35 cellular contexts compared by ENCODE assay signal in genomic region chr10:15545266-15545665, GRCh38.
DNase-seq lines count a peak whose midpoint lies in the region; ATAC-seq, FAIRE-seq and TF ChIP-seq lines count a peak whose summit lies in the region.
"Had no signal": no experiment of that assay in that cellular context is flagged by ENCODE, and none has a peak within 500 bp of the region (broad histone marks: within the 10 kb centered on the region; RNA-seq: fewer than 3 reads in every experiment).

No MANE protein-coding gene starts in this region.

- H3K36me3 ChIP-seq in K562 (ENCODE audit: control insufficient read depth, insufficient read depth, low read length) (no peaks in the 10 kb centered on the region), adrenal gland (replicated peaks in 1 of 2) (no peaks in the 10 kb centered on the region)
- H3K36me3 ChIP-seq: BE2C had no signal

- TF ChIP-seq CTCF in A549 (IDR thresholded peaks at IDR 0.05) = no peak
- no peak for TF ChIP-seq CTCF in VCaP (conservative IDR thresholded peaks at IDR 0.05)
- no peak for TF ChIP-seq CTCF in K562 (IDR thresholded peaks at IDR 0.05 in 2 of 3, conservative IDR thresholded peaks at IDR 0.05 in 1 of 3; ENCODE audit: insufficient read depth in 2 of 3, low read depth in 1 of 3, low read length in 3 of 3)
- TF ChIP-seq CTCF in adrenal gland (IDR thresholded peaks at IDR 0.05) = no peak

- ATAC-seq in A549 (no peak), K562 (no peak)
- ATAC-seq in activated naive CD4-positive, alpha-beta T cell treated with anti-CD3 and anti-CD28 coated beads, Interleukin-2, amount 50 U/mL, for 72 hours = no peak
- ATAC-seq: CD8-positive, alpha-beta T cell had no signal

- POLR2A ChIA-PET in A549 (lab: Yijun Ruan, JAX) = no interaction called here
- POLR2A ChIA-PET in K562 (lab: Yijun Ruan, JAX) = interaction anchor here (0.6 kb wide), 1 partner anchor 210 kb away, joined by 4 read pairs; no protein-coding TSS in a partner anchor

- H3K4me2 ChIP-seq in A549 (no peak overlapping the region), K562 (ENCODE audit: insufficient read depth, low read length) (no peak overlapping the region)
- H3K4me2 ChIP-seq: BLaER1 had no signal

- H3K27ac Mint-ChIP-seq in activated naive CD4-positive, alpha-beta T cell treated with anti-CD3 and anti-CD28 coated beads, Interleukin-2, amount 50 U/mL, for 72 hours = no peak overlapping the region
- H3K27ac Mint-ChIP-seq: B cell; CD14-positive monocyte; CD4-positive, alpha-beta T cell; CD4-positive, CD25-positive, alpha-beta regulatory T cell; CD8-positive, alpha-beta memory T cell; CD8-positive, alpha-beta T cell had no signal

- CTCF ChIA-PET in A549 (lab: Yijun Ruan, JAX) (no interaction called here), K562 (lab: Yijun Ruan, JAX; ENCODE audit: low intra/inter-chr PET ratio) (no interaction called here)

- DNase-seq in A549 (ENCODE audit: low read depth in 1 of 2, low spot score in 1 of 2) (no peak), MV-4-11 (lab: John Stamatoyannopoulos, UW) (peak; percentile 3), K562 (ENCODE audit: extremely low read depth in 1 of 4, low spot score in 3 of 4) (no peak), SKM-1 treated with dmso at 0.1 percent for 144 hours (lab: John Stamatoyannopoulos, UW; ENCODE audit: unreplicated experiment) (no peak), adrenal gland (no peak), NCI-H446 (lab: John Stamatoyannopoulos, UW) (no peak)
- no peak for DNase-seq in activated naive CD4-positive, alpha-beta T cell treated with anti-CD3 and anti-CD28 coated beads, Interleukin-2, amount 50 U/mL, for 72 hours (ENCODE audit: low spot score in 2 of 2)
- DNase-seq: 8988T; ACHN; AML-193; BE2C; C1 segment of cervical spinal cord; Caco-2; Calu3; CD4-positive, alpha-beta memory T cell; CD4-positive, alpha-beta T cell; CD4-positive, CD25-positive, alpha-beta regulatory T cell; CD8-positive, alpha-beta memory T cell; CD8-positive, alpha-beta T cell; COR-L47; DMS 273 treated with DMSO at 0.1 percent for 48 hours; DMS153; DMS53; DMS79; DMS79 treated with DMSO at 0.1 percent for 48 hours; DND-41; EL had no signal

- TF ChIP-seq EP300 in A549 (IDR thresholded peaks at IDR 0.05) (no peak), K562 (IDR thresholded peaks at IDR 0.05; ENCODE audit: low read length) (no peak)

- H3K27ac ChIP-seq in A549 (no peak overlapping the region), VCaP (peak overlapping the region; percentile 94), K562 (ENCODE audit: extremely low read depth, low read depth, low read length) (no peak overlapping the region), adrenal gland (no peak overlapping the region)
- H3K27ac ChIP-seq: 22Rv1; BLaER1; BLaER1 treated with 17β-estradiol and CSF1 and Interleukin-3, amounts not matched to agents 10 nM and 100 nM had no signal

- H3K36me3 Mint-ChIP-seq in activated naive CD4-positive, alpha-beta T cell treated with anti-CD3 and anti-CD28 coated beads, Interleukin-2, amount 50 U/mL, for 72 hours = no peaks in the 10 kb centered on the region
- H3K36me3 Mint-ChIP-seq: CD14-positive monocyte; CD4-positive, alpha-beta memory T cell; CD4-positive, CD25-positive, alpha-beta regulatory T cell; CD8-positive, alpha-beta memory T cell; CD8-positive, alpha-beta T cell had no signal

- FAIRE-seq in A549 (lab: Jason Lieb, UNC) = no peak
- FAIRE-seq in K562 (lab: Jason Lieb, UNC) = no peak
- FAIRE-seq: A204.1, D721Med had no signal

- TF ChIP-seq RAD21 in A549 (conservative IDR thresholded peaks at IDR 0.05 in 1 of 2, IDR thresholded peaks at IDR 0.05 in 1 of 2) = no peak
- no peak for TF ChIP-seq RAD21 in K562 (CRISPR knock-in tag; conservative IDR thresholded peaks at IDR 0.05 in 1 of 2, IDR thresholded peaks at IDR 0.05 in 1 of 2)

- H3K9ac ChIP-seq in K562 (ENCODE audit: insufficient read depth in 1 of 2, low read depth in 2 of 2, low read length in 2 of 2) = no peak overlapping the region
- H3K9ac ChIP-seq: BLaER1; BLaER1 treated with 17β-estradiol and CSF1 and Interleukin-3, amounts not matched to agents 10 nM and 100 nM had no signal

- in situ Hi-C loops in K562 (cut with MboI) = no loop called here

- H3K4me1 ChIP-seq in A549 (no peaks in the 10 kb centered on the region), K562 (replicated peaks in 1 of 2; ENCODE audit: control insufficient read depth in 2 of 2, insufficient read depth in 2 of 2, low read length in 2 of 2) (no peaks in the 10 kb centered on the region), adrenal gland (replicated peaks in 1 of 2) (no peaks in the 10 kb centered on the region)
- H3K4me1 ChIP-seq: BE2C, BLaER1, Caco-2 had no signal

- H3K9me3 ChIP-seq in A549 (no peaks in the 10 kb centered on the region), K562 (replicated peaks; ENCODE audit: control insufficient read depth, insufficient read depth, low read depth, low read length) (no peaks in the 10 kb centered on the region; the same call in 1 of the 2 replicates), adrenal gland (replicated peaks in 1 of 3) (no peaks in the 10 kb centered on the region)
- H3K9me3 ChIP-seq: BE2C, Caco-2 had no signal

- intact Hi-C loops in K562 (cut with micrococcal nuclease) = no loop called here
- intact Hi-C loops in adrenal gland (cut with DNase I) = no loop called here

- H3K4me3 ChIP-seq in A549 (no peak overlapping the region), K562 (no peak overlapping the region), adrenal gland (no peak overlapping the region)
- H3K4me3 ChIP-seq: BLaER1; BLaER1 treated with 17β-estradiol and CSF1 and Interleukin-3, amounts not matched to agents 10 nM and 100 nM had no signal

- BruUV-seq in K562 (replicated peaks; lab: Mats Ljungman, UMichigan) = no TSS peak

- H4K20me1 ChIP-seq in K562 (replicated peaks; ENCODE audit: control insufficient read depth, insufficient read depth, low read length) = no peaks in the 10 kb centered on the region
- H4K20me1 ChIP-seq: BLaER1; BLaER1 treated with 17β-estradiol and CSF1 and Interleukin-3, amounts not matched to agents 10 nM and 100 nM had no signal

- H3K27me3 ChIP-seq in K562 (ENCODE audit: control insufficient read depth in 2 of 2, insufficient read depth in 2 of 2, low read length in 2 of 2) (no peaks in the 10 kb centered on the region), adrenal gland (no peaks in the 10 kb centered on the region)
- H3K27me3 ChIP-seq: BE2C; BLaER1; BLaER1 treated with 17β-estradiol and CSF1 and Interleukin-3, amounts not matched to agents 10 nM and 100 nM had no signal

- 31% methylated on average over 2 of the region's 2 CpGs for WGBS in A549 (ENCODE audit: missing lambda C conversion rate)
- 8% methylated on average over 2 of the region's 2 CpGs for WGBS in K562 (ENCODE audit: insufficient coverage, low coverage, missing lambda C conversion rate)
- 81 to 95% (median 87%) methylated on average over 2 of the region's 2 CpGs for WGBS in adrenal gland, 4 donors

- H3K79me2 ChIP-seq in K562 (ENCODE audit: control insufficient read depth, insufficient read depth, low read length) = no peaks in the 10 kb centered on the region

- no peak for TF ChIP-seq POLR2A in A549 (IDR thresholded peaks at IDR 0.05; ENCODE audit: low read length)
- TF ChIP-seq POLR2A in K562 (conservative IDR thresholded peaks at IDR 0.05) = no peak
- no peak for TF ChIP-seq POLR2A in adrenal gland (IDR thresholded peaks at IDR 0.05)

- H3K9me1 ChIP-seq in K562 (ENCODE audit: control insufficient read depth, insufficient read depth, low read length) = no peaks in the 10 kb centered on the region

- peaks cover 5 to 11% of the 10 kb centered on the region in 2 donors for H3K9me3 Mint-ChIP-seq in activated naive CD4-positive, alpha-beta T cell treated with anti-CD3 and anti-CD28 coated beads, Interleukin-2, amount 50 U/mL, for 72 hours
- H3K9me3 Mint-ChIP-seq: CD8-positive, alpha-beta T cell had no signal

- H2AFZ ChIP-seq in K562 (ENCODE audit: low read depth, low read length) = no peak overlapping the region

TF ChIP-seq in A549, 52 proteins besides CTCF, POLR2A, EP300 and RAD21:
- TF ChIP-seq MAFK (IDR thresholded peaks at IDR 0.05; ENCODE audit: partially characterized antibody) = peak; percentile 21
- TF ChIP-seq CBX8 (IDR thresholded peaks at IDR 0.05) = no peak

TF ChIP-seq in K562, 482 proteins besides CTCF, POLR2A, EP300 and RAD21:
- TF ChIP-seq ERF (CRISPR knock-in tag; IDR thresholded peaks at IDR 0.05) (no peak), C11orf30 (IDR thresholded peaks at IDR 0.05; ENCODE audit: low read depth) (peak; percentile 35; the same call in 1 of the 2 replicates), ZNF316 (IDR thresholded peaks at IDR 0.05) (peak; percentile 59), SP1 (CRISPR knock-in tag; IDR thresholded peaks at IDR 0.05) (no peak), MAFG (tag; conservative IDR thresholded peaks at IDR 0.05) (peak; percentile 25; the same call in 1 of the 2 replicates)

Comparison
In these comparisons a context has a peak if more than half of its experiments do, and no peak if none do; other contexts are left out.
1. Of the 35 proteins assayed by ChIP-seq in both K562 and A549: peak only in K562: none; only in A549: MAFK; in both: none; in neither: 34.